Comparison of ENCODE assay signal across 25 cellular contexts in genomic region chr18:78635093-78635800, GRCh38.
"Had no signal": no experiment of that assay in that cellular context is flagged by ENCODE, and none has a peak within 500 bp of the region (broad histone marks: within the 10 kb centered on the region; RNA-seq: fewer than 3 reads in every experiment).

No MANE protein-coding gene starts in this region.

- H3K4me1 ChIP-seq: heart left ventricle, left lung, pancreas, psoas muscle, tibial nerve, uterus had no signal

- H3K4me3 ChIP-seq: heart left ventricle, left lung, lung, mucosa of descending colon, pancreas, psoas muscle, smooth muscle cell, tibial nerve, uterus had no signal

- H3K27me3 ChIP-seq: left lung, pancreas, tibial nerve, uterus had no signal

- DNase-seq: heart left ventricle; hypothalamus; immature natural killer cell; kidney; left colon; left lung; midbrain; mucosa of descending colon; naive thymus-derived CD4-positive, alpha-beta T cell; nucleus accumbens; psoas muscle; right cardiac atrium; stimulated activated CD4-positive, alpha-beta T cell treated with anti-CD3 and anti-CD28 coated beads, Interleukin-1b, Interleukin-23, amount 100 ng/mL, for 48 hours; stimulated activated CD4-positive, alpha-beta T cell treated with anti-CD3 and anti-CD28 coated beads, Interleukin-2, amount 100 ng/mL, for 48 hours; stimulated activated CD4-positive, alpha-beta T cell treated with anti-CD3 and anti-CD28 coated beads, Interleukin-4, amount 100 ng/mL, for 4 hours; stimulated activated CD8-positive, alpha-beta memory T cell treated with anti-CD3 and anti-CD28 coated beads, Interleukin-4, amount 100 ng/mL, for 48 hours; stimulated activated naive CD4-positive, alpha-beta T cell treated with Interleukin-2 at 50 U/mL for 16 hours; stimulated activated naive CD8-positive, alpha-beta T cell treated with anti-CD3 and anti-CD28 coated beads, Interleukin-15, amount 100 ng/mL, for 72 hours; substantia nigra; uterus had no signal

- H3K9me3 ChIP-seq: pancreas, psoas muscle, uterus had no signal

- H3K27ac ChIP-seq: heart left ventricle, left lung, pancreas, psoas muscle, tibial nerve, uterus had no signal

- H3K36me3 ChIP-seq: heart left ventricle, left lung, pancreas, tibial nerve, uterus had no signal

- ATAC-seq: heart left ventricle; left colon; left lung; mucosa of descending colon; naive thymus-derived CD4-positive, alpha-beta T cell; pancreas; psoas muscle; right cardiac atrium; stimulated activated memory B cell treated with anti-CD40 and anti-IgM and Interleukin-4, amounts not matched to agents 10 μg/mL and 1 μg/mL and 100 μg/mL, for 72 hours; stimulated activated naive CD8-positive, alpha-beta T cell treated with anti-CD3 and anti-CD28 coated beads, Interleukin-15, amount 100 ng/mL, for 72 hours had no signal
